ENCODE assay signal across 23 cellular contexts in genomic region chr1:245704341-245704740, GRCh38.
DNase-seq lines count a peak whose midpoint lies in the region; TF ChIP-seq lines count a peak whose summit lies in the region.
"Had no signal": no experiment of that assay in that cellular context is flagged by ENCODE, and none has a peak within 500 bp of the region (broad histone marks: within the 10 kb centered on the region; RNA-seq: fewer than 3 reads in every experiment).

No MANE protein-coding gene starts in this region.

- no peak for TF ChIP-seq RAD21 in SK-N-SH (IDR thresholded peaks at IDR 0.05; ENCODE audit: low read length)

- peaks cover 32% of the 10 kb centered on the region for H3K36me3 Mint-ChIP-seq in endodermal cell (ENCODE audit: low read depth)
- H3K36me3 Mint-ChIP-seq: CD4-positive, alpha-beta memory T cell had no signal

- TF ChIP-seq CTCF in cardiac muscle cell (IDR thresholded peaks at IDR 0.05; ENCODE audit: low read depth, low read length): no peak
- TF ChIP-seq CTCF in SK-N-SH (IDR thresholded peaks at IDR 0.05): no peak
- no peak for TF ChIP-seq CTCF in endodermal cell (conservative IDR thresholded peaks at IDR 0.05)
- no peak for TF ChIP-seq CTCF in spleen (IDR thresholded peaks at IDR 0.05 in 8 of 11, conservative IDR thresholded peaks at IDR 0.05 in 3 of 11)

- POLR2A ChIA-PET in SK-N-SH (lab: Yijun Ruan, JAX): no interaction called here

- no peak overlapping the region for H3K9ac ChIP-seq in SK-N-SH
- no peak overlapping the region for H3K9ac ChIP-seq in endodermal cell (ENCODE audit: extremely low read depth, low read length, poor library complexity, severe bottlenecking)

- peaks cover 4% of the 10 kb centered on the region for H3F3A ChIP-seq in SK-N-SH (replicated peaks; ENCODE audit: insufficient read depth)

- H3K27me3 ChIP-seq in cardiac muscle cell (no peaks in the 10 kb centered on the region), SK-N-SH (ENCODE audit: insufficient read depth) (no peaks in the 10 kb centered on the region), endodermal cell (ENCODE audit: control insufficient read depth, insufficient read depth, low read length, poor library complexity, severe bottlenecking) (no peaks in the 10 kb centered on the region), spleen (replicated peaks in 1 of 7) (no peaks in the 10 kb centered on the region), HAP-1 (ENCODE audit: low read depth) (no peaks in the 10 kb centered on the region)

- intact Hi-C loops in cardiac septum (cut with DNase I): no loop called here
- intact Hi-C loops in spleen (cut with DNase I; ENCODE audit: low total_unique reads): no loop called here

- H3K4me1 Mint-ChIP-seq in endodermal cell: peaks cover 6% of the 10 kb centered on the region
- H3K4me1 Mint-ChIP-seq: CD4-positive, alpha-beta memory T cell had no signal

- no peak for TF ChIP-seq EP300 in SK-N-SH (IDR thresholded peaks at IDR 0.05; ENCODE audit: borderline replicate concordance in 1 of 2, low read depth in 1 of 2, low read length in 1 of 2)

- H3K4me2 ChIP-seq in SK-N-SH: peak overlapping the region; percentile 53; the same call in 1 of the 2 replicates
- H3K4me2 ChIP-seq: GM23338 had no signal

- no peaks in the 10 kb centered on the region for H4K20me1 ChIP-seq in SK-N-SH (ENCODE audit: insufficient read depth)

- CTCF ChIA-PET in SK-N-SH (lab: Yijun Ruan, JAX): no interaction called here

- in situ Hi-C loops in HAP-1 (cut with MboI; ENCODE audit: low sequenced_read_pairs): no loop called here

- no peak overlapping the region for H3K27ac Mint-ChIP-seq in endodermal cell
- H3K27ac Mint-ChIP-seq: CD4-positive, alpha-beta memory T cell; GM23338 had no signal

- H3K36me3 ChIP-seq in cardiac muscle cell (peaks cover 32% of the 10 kb centered on the region), SK-N-SH (replicated peaks in 1 of 2; ENCODE audit: control insufficient read depth in 1 of 2, insufficient read depth in 2 of 2, low read length in 1 of 2) (peaks cover 0 to 68% of the 10 kb centered on the region in 2 experiments), endodermal cell (ENCODE audit: control insufficient read depth, insufficient read depth, low read length) (no peaks in the 10 kb centered on the region), spleen (no peaks in the 10 kb centered on the region), HAP-1 (replicated peaks) (no peaks in the 10 kb centered on the region)

- H3K27me3 Mint-ChIP-seq in endodermal cell (ENCODE audit: insufficient read depth): peaks cover 1% of the 10 kb centered on the region
- H3K27me3 Mint-ChIP-seq: CD4-positive, alpha-beta memory T cell had no signal

- H3K9me3 Mint-ChIP-seq in endodermal cell: no peaks in the 10 kb centered on the region

- H3K9me3 ChIP-seq in cardiac muscle cell (ENCODE audit: low read depth) (no peaks in the 10 kb centered on the region), SK-N-SH (no peaks in the 10 kb centered on the region), endodermal cell (ENCODE audit: control insufficient read depth, low read length) (no peaks in the 10 kb centered on the region), spleen (no peaks in the 10 kb centered on the region), HAP-1 (no peaks in the 10 kb centered on the region)

- no peaks in the 10 kb centered on the region for H3K9me2 ChIP-seq in SK-N-SH

- H2AFZ ChIP-seq in SK-N-SH (ENCODE audit: low read depth): no peak overlapping the region
- H2AFZ ChIP-seq: GM23338 had no signal

- DNase-seq in cardiac muscle cell (ENCODE audit: low read depth in 1 of 2, low spot score in 1 of 2) (no peak), cardiac septum (ENCODE audit: low spot score) (no peak), SK-N-SH (no peak), endodermal cell (peak; percentile 25), spleen (peak; percentile 31), HAP-1 (ENCODE audit: low spot score in 2 of 2) (no peak), epidermal melanocyte (ENCODE audit: insufficient read length, low spot score) (no peak)
- no peak for DNase-seq in stimulated activated CD4-positive, alpha-beta T cell treated with anti-CD3 and anti-CD28 coated beads, Interleukin-2, amount 100 ng/mL, for 24 hours
- DNase-seq: 8988T; C1 segment of cervical spinal cord; CD4-positive, alpha-beta memory T cell; COR-L47; DMS53; NCI-H1092; NCI-H1436; NCI-H187; NCI-H2081 treated with DMSO at 0.1 percent for 48 hours; NCI-H2171; NCI-H510A; NCI-H69; OCI-M1; SIG-M5 had no signal

- WGBS in SK-N-SH (ENCODE audit: low lambda C conversion rate): 85% methylated on average over 5 of the region's 6 CpGs
- 92 to 96% methylated on average over 4 to 6 of the region's 6 CpGs for WGBS in endodermal cell (ENCODE audit: insufficient coverage in 1 of 2, insufficient read length in 1 of 2), 2 experiments
- WGBS in spleen, 5 donors: 70 to 88% (median 82%) methylated on average over 6 of the region's 6 CpGs

- TF ChIP-seq POLR2A in spleen (IDR thresholded peaks at IDR 0.05): no peak

- no peak overlapping the region for H3K4me3 ChIP-seq in cardiac muscle cell
- no peak overlapping the region for H3K4me3 ChIP-seq in SK-N-SH (ENCODE audit: low read depth in 2 of 2, low read length in 1 of 2)
- no peak overlapping the region for H3K4me3 ChIP-seq in endodermal cell (ENCODE audit: low read length)
- no peak overlapping the region for H3K4me3 ChIP-seq in spleen
- no peak overlapping the region for H3K4me3 ChIP-seq in HAP-1
- H3K4me3 ChIP-seq: GM23338 had no signal

- H3K79me2 ChIP-seq in SK-N-SH (ENCODE audit: insufficient read depth): no peaks in the 10 kb centered on the region

- H3K4me1 ChIP-seq in cardiac muscle cell (ENCODE audit: low read depth): peaks cover 16% of the 10 kb centered on the region
- H3K4me1 ChIP-seq in SK-N-SH (ENCODE audit: control insufficient read depth in 1 of 2, insufficient read depth in 2 of 2, low read depth in 1 of 2, low read length in 1 of 2): peaks cover 6 to 7% of the 10 kb centered on the region in 2 experiments; a peak in 3 of 4 replicates
- no peaks in the 10 kb centered on the region for H3K4me1 ChIP-seq in endodermal cell (ENCODE audit: control insufficient read depth, insufficient read depth, low read length)
- peaks cover 0 to 6% (median 0%) of the 10 kb centered on the region in 6 donors for H3K4me1 ChIP-seq in spleen
- H3K4me1 ChIP-seq in HAP-1: no peaks in the 10 kb centered on the region

- H3K27ac ChIP-seq in cardiac muscle cell (peak overlapping the region; percentile 31), SK-N-SH (ENCODE audit: low read depth in 2 of 2, low read length in 1 of 2) (peak overlapping the region in 1 of 2 experiments; percentile 32; a peak in 1 of 4 replicates), endodermal cell (ENCODE audit: low read depth, low read length) (no peak overlapping the region), spleen (no peak overlapping the region)

- H3K4me3 Mint-ChIP-seq in endodermal cell: no peak overlapping the region
- H3K4me3 Mint-ChIP-seq: CD4-positive, alpha-beta memory T cell; GM23338 had no signal

TF ChIP-seq in SK-N-SH, 30 proteins besides CTCF, POLR2A, EP300 and RAD21:
- TF ChIP-seq POLR2AphosphoS5 (IDR thresholded peaks at IDR 0.05; ENCODE audit: low read depth, low read length) (no peak), ZBTB33 (IDR thresholded peaks at IDR 0.05; ENCODE audit: borderline replicate concordance, low read depth) (no peak), NRF1 (IDR thresholded peaks at IDR 0.05; ENCODE audit: low read depth, low read length) (no peak), SMC3 (IDR thresholded peaks at IDR 0.05; ENCODE audit: low read depth, low read length) (no peak), YY1 (IDR thresholded peaks at IDR 0.05; ENCODE audit: low read depth) (no peak), RXRA (IDR thresholded peaks at IDR 0.05; ENCODE audit: borderline replicate concordance, low read depth) (no peak), FOXM1 (IDR thresholded peaks at IDR 0.05; ENCODE audit: low read depth) (no peak), SIN3A (IDR thresholded peaks at IDR 0.05; ENCODE audit: borderline replicate concordance, low read depth, low read length) (no peak), JUND (IDR thresholded peaks at IDR 0.05) (no peak), GATA2 (CRISPR knock-in tag; IDR thresholded peaks at IDR 0.05) (no peak), FOSL2 (IDR thresholded peaks at IDR 0.05; ENCODE audit: borderline replicate concordance, low read depth) (no peak), EZH2phosphoT487 (IDR thresholded peaks at IDR 0.05; ENCODE audit: borderline replicate concordance, low read depth) (no peak)
- TF ChIP-seq, protein P1, sequence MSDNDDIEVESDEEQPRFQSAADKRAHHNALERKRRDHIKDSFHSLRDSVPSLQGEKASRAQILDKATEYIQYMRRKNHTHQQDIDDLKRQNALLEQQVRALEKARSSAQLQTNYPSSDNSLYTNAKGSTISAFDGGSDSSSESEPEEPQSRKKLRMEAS (IDR thresholded peaks at IDR 0.05; ENCODE audit: low read depth): no peak

Comparison
In these comparisons a context has a peak if more than half of its experiments do, and no peak if none do; other contexts are left out.
1. DNase-seq: peak in endodermal cell (single experiment) and spleen (single experiment); none in cardiac muscle cell (0 of 2), cardiac septum (single experiment), SK-N-SH (single experiment), HAP-1 (0 of 2), epidermal melanocyte (single experiment) and stimulated activated CD4-positive, alpha-beta T cell treated with anti-CD3 and anti-CD28 coated beads, Interleukin-2, amount 100 ng/mL, for 24 hours (0 of 2).